8 cellular contexts compared by ENCODE assay signal in genomic region chr10:13161267-13162012, GRCh38. TPM values are rescaled to one million over a fixed set of nuclear protein-coding genes. Genes with fewer than 3 reads are reported as not detected.
DNase-seq lines count a peak whose midpoint lies in the region; FAIRE-seq and TF ChIP-seq lines count a peak whose summit lies in the region.

TSS of gene MCM10 (plus strand) at chr10:13161558. CDS start at chr10:13164203, 2,645 bp downstream.

- peak within 1 kb of the TSS; percentile 75 to 97 (median 80) for H3K4me3 ChIP-seq in H1 (ENCODE audit: extremely low read depth in 1 of 4, insufficient read depth in 2 of 4, low read depth in 3 of 4, low read length in 4 of 4)
- peak within 1 kb of the TSS; percentile 75 to 81 for H3K4me3 ChIP-seq in mesenchymal stem cell (ENCODE audit: insufficient read depth in 1 of 2, low read depth in 1 of 2, low read length in 2 of 2)

- H3K4ac ChIP-seq in H1 (replicated peaks; ENCODE audit: insufficient read length, low read depth, low read length) (peak within 1 kb of the TSS; percentile 57), mesenchymal stem cell (ENCODE audit: low read depth in 1 of 2, low read length in 2 of 2) (no peak within 1 kb of the TSS)

- no peak within 1 kb of the TSS for H3K23ac ChIP-seq in H1 (ENCODE audit: insufficient read length)
- H3K23ac ChIP-seq in mesenchymal stem cell (ENCODE audit: low read length in 2 of 2): peak within 1 kb of the TSS in 1 of 2 experiments; percentile 25

- H3K14ac ChIP-seq in H1 (ENCODE audit: insufficient read length): peak within 1 kb of the TSS; percentile 28
- no peak within 1 kb of the TSS for H3K14ac ChIP-seq in mesenchymal stem cell (ENCODE audit: low read length in 2 of 2)

- DNase-seq in COR-L47 (lab: John Stamatoyannopoulos, UW) (peak; percentile 96), GM20000 (ENCODE audit: low spot score) (peak; percentile 99), HT-29 (ENCODE audit: low spot score) (peak; percentile 99), H1 (ENCODE audit: low read depth in 1 of 2, low spot score in 2 of 2) (peak; percentile 98 to 99), mesenchymal stem cell (peak; percentile 99)
- peak; percentile 95 for DNase-seq in NK-92 treated with Interleukin-12 subunit alpha and Interleukin-12 subunit beta, amount 100 ng/mL, for 24 hours (lab: John Stamatoyannopoulos, UW)
- peak; percentile 98 for DNase-seq in activated CD8-positive, alpha-beta memory T cell treated with anti-CD3 and anti-CD28 coated beads for 24 hours
- peak; percentile 93 for DNase-seq in stimulated activated CD8-positive, alpha-beta memory T cell treated with anti-CD3 and anti-CD28 coated beads, Interleukin-12 subunit alpha, Interleukin-12 subunit beta, amount 100 ng/mL, for 4 hours (ENCODE audit: low read depth)

- H4K91ac ChIP-seq in H1 (replicated peaks; ENCODE audit: insufficient read length, low read length): peak within 1 kb of the TSS; percentile 86
- H4K91ac ChIP-seq in mesenchymal stem cell (ENCODE audit: low read length): no peak within 1 kb of the TSS

- H4K8ac ChIP-seq in H1 (ENCODE audit: extremely low read depth, insufficient read depth, low read length) (peak within 1 kb of the TSS; percentile 81; the same call in 1 of the 2 replicates), mesenchymal stem cell (ENCODE audit: low read length) (no peak within 1 kb of the TSS)

- H3K4me1 ChIP-seq in H1 (replicated peaks in 1 of 4; ENCODE audit: control insufficient read depth in 3 of 4, insufficient read depth in 4 of 4, low read length in 3 of 4): peaks cover 0 to 3% (median 3%) of the 10 kb centered on the region in 4 experiments; a peak in 3 of 7 replicates
- H3K4me1 ChIP-seq in mesenchymal stem cell (ENCODE audit: control insufficient read depth, insufficient read depth, low read depth, low read length): peaks cover 5% of the 10 kb centered on the region

- H3K27me3 ChIP-seq in H1 (replicated peaks in 1 of 4; ENCODE audit: control insufficient read depth in 3 of 4, extremely low read depth in 1 of 4, insufficient read depth in 3 of 4, low read length in 3 of 4) (no peaks in the 10 kb centered on the region), mesenchymal stem cell (ENCODE audit: control insufficient read depth in 1 of 2, insufficient read depth in 1 of 2, low read length in 2 of 2) (no peaks in the 10 kb centered on the region)

- peak within 1 kb of the TSS; percentile 55; the same call in 1 of the 2 replicates for H2BK20ac ChIP-seq in H1 (ENCODE audit: low read length)

- H3K9me3 ChIP-seq in H1 (ENCODE audit: insufficient read depth in 2 of 2, low read depth in 1 of 2, low read length in 1 of 2) (no peaks in the 10 kb centered on the region), mesenchymal stem cell (ENCODE audit: control insufficient read depth, low read length) (no peaks in the 10 kb centered on the region)

- WGBS in H1 (ENCODE audit: extremely low coverage in 1 of 2, insufficient coverage in 1 of 2, insufficient read length in 1 of 2, insufficient replicate concordance in 2 of 2, low coverage in 1 of 2, low lambda C conversion rate in 2 of 2, missing lambda C conversion rate in 1 of 2), 2 experiments: 2% methylated on average over 50 of the region's 59 CpGs; no CpG with 5 or more reads in 1 of the 2 experiments
- under 1% methylated on average over 57 of the region's 59 CpGs for WGBS in mesenchymal stem cell

- peak within 1 kb of the TSS; percentile 24 for H3K56ac ChIP-seq in H1 (replicated peaks; ENCODE audit: insufficient read length, low read depth, low read length)

- peaks cover 0 to 9% of the 10 kb centered on the region in 2 experiments for H4K20me1 ChIP-seq in H1 (replicated peaks in 1 of 2; ENCODE audit: control insufficient read depth in 1 of 2, insufficient read depth in 2 of 2, low read length in 2 of 2)

- CTCF ChIA-PET in H1 (lab: Charles Lee; ENCODE audit: partially characterized antibody): interaction anchor here (0.6 to 2.2 kb wide), 9 partner anchors 8 to 870 kb away, joined by 3 to 9 read pairs (median 3); partner anchors contain the start of gene PHYH

- peak within 1 kb of the TSS; percentile 83 to 95 (median 89) for H3K9ac ChIP-seq in H1 (replicated peaks in 1 of 4; ENCODE audit: extremely low read depth in 1 of 4, low read depth in 3 of 4, low read length in 3 of 4)
- peak within 1 kb of the TSS; percentile 81 for H3K9ac ChIP-seq in mesenchymal stem cell (ENCODE audit: low read length)

- H2BK12ac ChIP-seq in H1 (ENCODE audit: low read depth, low read length) (0 out of 2 replicates have a peak within 1 kb of the TSS, but pooled peaks have one; percentile 10), mesenchymal stem cell (ENCODE audit: low read length in 2 of 2) (no peak within 1 kb of the TSS)

- TF ChIP-seq RAD21 in H1 (IDR thresholded peaks at IDR 0.05 in 1 of 2, conservative IDR thresholded peaks at IDR 0.05 in 1 of 2; ENCODE audit: low read depth in 2 of 2, low read length in 2 of 2): peak; percentile 63 to 72

- H3K27ac ChIP-seq in H1 (ENCODE audit: low read depth, low read length) (peak within 1 kb of the TSS; percentile 74), mesenchymal stem cell (ENCODE audit: low read length, poor library complexity, severe bottlenecking) (no peak within 1 kb of the TSS)

- TF ChIP-seq CTCF in GM20000 (IDR thresholded peaks at IDR 0.05; ENCODE audit: extremely low read depth, missing control alignments) (peak; percentile 71), H1 (IDR thresholded peaks at IDR 0.05; ENCODE audit: control extremely low read depth in 1 of 3, insufficient read depth in 1 of 3, low read depth in 1 of 3, low read length in 3 of 3) (peak; percentile 66 to 84 (median 79))

- peak within 1 kb of the TSS; percentile 95; the same call in 1 of the 2 replicates for H2AK5ac ChIP-seq in H1 (ENCODE audit: low read depth, low read length)
- no peak within 1 kb of the TSS for H2AK5ac ChIP-seq in mesenchymal stem cell (ENCODE audit: low read length, severe bottlenecking)

- peak within 1 kb of the TSS; percentile 100 for H2AFZ ChIP-seq in H1 (ENCODE audit: low read length)
- H2AFZ ChIP-seq in mesenchymal stem cell (ENCODE audit: low read depth, low read length): peak within 1 kb of the TSS; percentile 72

- H3K18ac ChIP-seq in H1 (ENCODE audit: extremely low read depth, low read length) (peak within 1 kb of the TSS; percentile 9), mesenchymal stem cell (ENCODE audit: low read depth in 1 of 2, low read length in 2 of 2) (no peak within 1 kb of the TSS)

- peak; percentile 79 for FAIRE-seq in H1 (lab: Jason Lieb, UNC)

- POLR2A ChIA-PET in H1 (lab: Charles Lee; ENCODE audit: partially characterized antibody): interaction anchor here (0.6 to 1.9 kb wide), 6 partner anchors 11 to 550 kb away, joined by 3 to 7 read pairs (median 4); partner anchors contain the start of gene PHYH

- peak in 1 of 2 experiments; percentile 73; a peak in 2 of 3 replicates for TF ChIP-seq POLR2A in H1 (IDR thresholded peaks at IDR 0.05; ENCODE audit: control extremely low read depth in 1 of 2, low read depth in 2 of 2, low read length in 2 of 2)

- peak in 1 of 2 experiments; percentile 20; a peak in 1 of 3 replicates for TF ChIP-seq EP300 in H1 (IDR thresholded peaks at IDR 0.05; ENCODE audit: borderline replicate concordance in 1 of 2, low read depth in 2 of 2, low read length in 2 of 2)

- H4K5ac ChIP-seq in H1 (ENCODE audit: insufficient read length, low read depth, low read length): peak within 1 kb of the TSS; percentile 37

- H2BK120ac ChIP-seq in H1 (replicated peaks; ENCODE audit: low read depth, low read length) (peak within 1 kb of the TSS; percentile 93), mesenchymal stem cell (ENCODE audit: low read depth, low read length) (no peak within 1 kb of the TSS)

- H3K23me2 ChIP-seq in H1 (ENCODE audit: low read depth, low read length): peaks cover 11% of the 10 kb centered on the region

- peaks cover 14 to 41% of the 10 kb centered on the region in 2 experiments for H3K79me2 ChIP-seq in H1 (ENCODE audit: control insufficient read depth in 1 of 2, insufficient read depth in 2 of 2, low read length in 2 of 2)

- H2BK15ac ChIP-seq in H1 (ENCODE audit: low read length) (peak within 1 kb of the TSS; percentile 94), mesenchymal stem cell (ENCODE audit: low read depth, poor library complexity, severe bottlenecking) (no peak within 1 kb of the TSS)

- H3K79me1 ChIP-seq in H1 (ENCODE audit: low read depth, low read length) (peaks cover 8% of the 10 kb centered on the region), mesenchymal stem cell (replicated peaks; ENCODE audit: low read length, poor library complexity, severe bottlenecking) (peaks cover 6% of the 10 kb centered on the region)

- H2BK5ac ChIP-seq in H1 (ENCODE audit: low read depth, low read length) (no peak within 1 kb of the TSS), mesenchymal stem cell (ENCODE audit: low read depth, low read length, poor library complexity, severe bottlenecking) (no peak within 1 kb of the TSS)

- H3K4me2 ChIP-seq in H1 (ENCODE audit: insufficient read depth in 1 of 2, low read depth in 2 of 2, low read length in 2 of 2) (peak within 1 kb of the TSS; percentile 69 to 99), mesenchymal stem cell (ENCODE audit: low read length, poor library complexity, severe bottlenecking) (peak within 1 kb of the TSS; percentile 81)

- peaks cover 6 to 17% (median 12%) of the 10 kb centered on the region in 4 experiments; a peak in 5 of 8 replicates for H3K36me3 ChIP-seq in H1 (ENCODE audit: control insufficient read depth in 2 of 4, insufficient read depth in 4 of 4, low read length in 3 of 4)
- H3K36me3 ChIP-seq in mesenchymal stem cell (ENCODE audit: control insufficient read depth in 1 of 2, insufficient read depth in 2 of 2, low read depth in 1 of 2, low read length in 2 of 2): no peaks in the 10 kb centered on the region

TF ChIP-seq in H1, 55 proteins besides CTCF, POLR2A, EP300 and RAD21 (continues in another document):
- no peak for TF ChIP-seq CHD1 (IDR thresholded peaks at IDR 0.05; ENCODE audit: low read depth, low read length)
- no peak for TF ChIP-seq GABPA (IDR thresholded peaks at IDR 0.05; ENCODE audit: borderline replicate concordance, insufficient read depth, low read length)

RNA-seq across cellular contexts. Expression of gene MCM10, which starts in this region (rescaled TPM):
- 14.5 and 20.1 TPM in 2 replicates for total RNA-seq in HT-29 (2014; rRNA removed; shearing (Covaris generic))
- 59.0 and 60.3 TPM in 2 replicates for total RNA-seq in H1 (2021; fragmentation: NEBNext Ultra II Directional; extraction: Animal tissue kit (Norgen Biotek cat#: 25700))
- 6.8 and 9.8 TPM in 2 replicates for polyA plus RNA-seq in H1 (2011; rRNA removed)
- polyA plus RNA-seq in H1 (2011; cell fraction: cytosol; rRNA removed): 16.0 TPM
- 16.2 TPM for polyA plus RNA-seq in H1 (2011; cell fraction: nucleus; rRNA removed)
- polyA plus RNA-seq in H1 (2012, experiment 1 of 2): 25.3 to 39.9 TPM (median 30.4 TPM) in 4 replicates
- polyA plus RNA-seq in H1 (2012, experiment 2 of 2): 1.5 TPM
- 26.6 TPM for polyA plus RNA-seq in H1 (2013, experiment 1 of 2)
- 27.4 TPM for polyA plus RNA-seq in H1 (2013, experiment 2 of 2)
- polyA minus RNA-seq in H1 (2011; rRNA and poly(A)+ RNA removed): 26.6 and 30.2 TPM in 2 replicates
- 21.7 TPM for polyA minus RNA-seq in H1 (2011; cell fraction: cytosol; rRNA and poly(A)+ RNA removed)
- 51.6 TPM for polyA minus RNA-seq in H1 (2011; cell fraction: nucleus; rRNA and poly(A)+ RNA removed)
- 2.2 TPM for polyA plus RNA-seq in mesenchymal stem cell (2013, experiment 1 of 2)
- 2.0 TPM for polyA plus RNA-seq in mesenchymal stem cell (2013, experiment 2 of 2)
